2 cellular contexts compared by ENCODE assay signal in the genomic region with DNA sequence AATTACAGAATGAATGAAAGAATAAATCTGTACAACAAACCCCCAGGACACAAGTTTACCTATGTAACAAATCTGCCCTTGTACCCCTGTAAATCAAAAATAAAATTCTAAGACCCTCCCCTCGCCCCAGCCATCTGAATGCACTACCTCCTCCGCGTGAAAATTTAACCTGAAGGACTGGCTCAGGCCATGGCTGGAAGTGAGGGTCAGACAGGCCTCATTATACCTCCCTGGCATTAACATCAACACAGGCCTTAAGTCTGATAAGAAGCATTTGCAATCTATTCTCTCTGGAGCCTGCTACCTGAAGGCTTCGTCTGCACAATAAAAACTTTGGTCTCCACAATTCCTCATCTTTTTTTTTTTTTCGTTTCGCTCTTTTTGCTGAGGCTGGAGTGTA.
TF ChIP-seq lines count a peak whose summit lies in the region.

No MANE protein-coding gene starts in this region.

TF ChIP-seq in GM23338, 12 proteins besides CTCF, POLR2A, EP300 and RAD21 (continues in another document):
- TF ChIP-seq, protein P1, sequence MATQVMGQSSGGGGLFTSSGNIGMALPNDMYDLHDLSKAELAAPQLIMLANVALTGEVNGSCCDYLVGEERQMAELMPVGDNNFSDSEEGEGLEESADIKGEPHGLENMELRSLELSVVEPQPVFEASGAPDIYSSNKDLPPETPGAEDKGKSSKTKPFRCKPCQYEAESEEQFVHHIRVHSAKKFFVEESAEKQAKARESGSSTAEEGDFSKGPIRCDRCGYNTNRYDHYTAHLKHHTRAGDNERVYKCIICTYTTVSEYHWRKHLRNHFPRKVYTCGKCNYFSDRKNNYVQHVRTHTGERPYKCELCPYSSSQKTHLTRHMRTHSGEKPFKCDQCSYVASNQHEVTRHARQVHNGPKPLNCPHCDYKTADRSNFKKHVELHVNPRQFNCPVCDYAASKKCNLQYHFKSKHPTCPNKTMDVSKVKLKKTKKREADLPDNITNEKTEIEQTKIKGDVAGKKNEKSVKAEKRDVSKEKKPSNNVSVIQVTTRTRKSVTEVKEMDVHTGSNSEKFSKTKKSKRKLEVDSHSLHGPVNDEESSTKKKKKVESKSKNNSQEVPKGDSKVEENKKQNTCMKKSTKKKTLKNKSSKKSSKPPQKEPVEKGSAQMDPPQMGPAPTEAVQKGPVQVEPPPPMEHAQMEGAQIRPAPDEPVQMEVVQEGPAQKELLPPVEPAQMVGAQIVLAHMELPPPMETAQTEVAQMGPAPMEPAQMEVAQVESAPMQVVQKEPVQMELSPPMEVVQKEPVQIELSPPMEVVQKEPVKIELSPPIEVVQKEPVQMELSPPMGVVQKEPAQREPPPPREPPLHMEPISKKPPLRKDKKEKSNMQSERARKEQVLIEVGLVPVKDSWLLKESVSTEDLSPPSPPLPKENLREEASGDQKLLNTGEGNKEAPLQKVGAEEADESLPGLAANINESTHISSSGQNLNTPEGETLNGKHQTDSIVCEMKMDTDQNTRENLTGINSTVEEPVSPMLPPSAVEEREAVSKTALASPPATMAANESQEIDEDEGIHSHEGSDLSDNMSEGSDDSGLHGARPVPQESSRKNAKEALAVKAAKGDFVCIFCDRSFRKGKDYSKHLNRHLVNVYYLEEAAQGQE (IDR thresholded peaks at IDR 0.05; ENCODE audit: unreplicated experiment): no peak
- no peak for TF ChIP-seq CREB1 (CRISPR knock-in tag; IDR thresholded peaks at IDR 0.05; ENCODE audit: low read depth)
- no peak for TF ChIP-seq ZNF114 (CRISPR knock-in tag; IDR thresholded peaks at IDR 0.05)
- TF ChIP-seq STAT1 (IDR thresholded peaks at IDR 0.05; ENCODE audit: unreplicated experiment): no peak
- no peak for TF ChIP-seq EZH2phosphoT487 (IDR thresholded peaks at IDR 0.05; ENCODE audit: unreplicated experiment)
- no peak for TF ChIP-seq POLR2AphosphoS5 (IDR thresholded peaks at IDR 0.05; ENCODE audit: low read depth)
- TF ChIP-seq EZH2 (IDR thresholded peaks at IDR 0.05; ENCODE audit: low read depth, unreplicated experiment): no peak
- TF ChIP-seq, protein P2, sequence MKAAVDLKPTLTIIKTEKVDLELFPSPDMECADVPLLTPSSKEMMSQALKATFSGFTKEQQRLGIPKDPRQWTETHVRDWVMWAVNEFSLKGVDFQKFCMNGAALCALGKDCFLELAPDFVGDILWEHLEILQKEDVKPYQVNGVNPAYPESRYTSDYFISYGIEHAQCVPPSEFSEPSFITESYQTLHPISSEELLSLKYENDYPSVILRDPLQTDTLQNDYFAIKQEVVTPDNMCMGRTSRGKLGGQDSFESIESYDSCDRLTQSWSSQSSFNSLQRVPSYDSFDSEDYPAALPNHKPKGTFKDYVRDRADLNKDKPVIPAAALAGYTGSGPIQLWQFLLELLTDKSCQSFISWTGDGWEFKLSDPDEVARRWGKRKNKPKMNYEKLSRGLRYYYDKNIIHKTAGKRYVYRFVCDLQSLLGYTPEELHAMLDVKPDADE (IDR thresholded peaks at IDR 0.05): no peak
- TF ChIP-seq NANOG (IDR thresholded peaks at IDR 0.05; ENCODE audit: borderline replicate concordance): no peak
- no peak for TF ChIP-seq ZNF462 (CRISPR knock-in tag; IDR thresholded peaks at IDR 0.05)

TF ChIP-seq in H1, 55 proteins besides CTCF, POLR2A, EP300 and RAD21:
- TF ChIP-seq YY1 (IDR thresholded peaks at IDR 0.05; ENCODE audit: low read depth, low read length): no peak
- TF ChIP-seq SIRT6 (IDR thresholded peaks at IDR 0.05; ENCODE audit: low read length): no peak
- TF ChIP-seq ATF2 (IDR thresholded peaks at IDR 0.05; ENCODE audit: low read length): no peak
- no peak for TF ChIP-seq TAF1 (IDR thresholded peaks at IDR 0.05; ENCODE audit: low read depth, low read length)
- no peak for TF ChIP-seq MAX (IDR thresholded peaks at IDR 0.05)
- no peak for TF ChIP-seq TBP (IDR thresholded peaks at IDR 0.05; ENCODE audit: low read depth, low read length)
- no peak for TF ChIP-seq SP4 (IDR thresholded peaks at IDR 0.05; ENCODE audit: low read length)
- no peak for TF ChIP-seq RFX5 (IDR thresholded peaks at IDR 0.05; ENCODE audit: borderline replicate concordance, low read depth, low read length)
- no peak for TF ChIP-seq CHD2 (IDR thresholded peaks at IDR 0.05; ENCODE audit: low read length)
- no peak for TF ChIP-seq BACH1 (IDR thresholded peaks at IDR 0.05; ENCODE audit: low read length)
- TF ChIP-seq SP2 (IDR thresholded peaks at IDR 0.05; ENCODE audit: low read length): no peak
- TF ChIP-seq SIX5 (IDR thresholded peaks at IDR 0.05; ENCODE audit: low read depth, low read length): no peak
- TF ChIP-seq SIN3A (conservative IDR thresholded peaks at IDR 0.05 in 1 of 2, IDR thresholded peaks at IDR 0.05 in 1 of 2; ENCODE audit: low read depth in 1 of 2, low read length in 2 of 2): no peak
- TF ChIP-seq HDAC2 (IDR thresholded peaks at IDR 0.05; ENCODE audit: borderline replicate concordance in 1 of 2, low read depth in 2 of 2, low read length in 2 of 2): no peak
- no peak for TF ChIP-seq KDM5A (IDR thresholded peaks at IDR 0.05; ENCODE audit: low read length)
- TF ChIP-seq MAFK (IDR thresholded peaks at IDR 0.05; ENCODE audit: low read depth, low read length): no peak
- TF ChIP-seq POLR2AphosphoS5 (IDR thresholded peaks at IDR 0.05; ENCODE audit: low read depth, low read length): no peak
